In the genomic region with DNA sequence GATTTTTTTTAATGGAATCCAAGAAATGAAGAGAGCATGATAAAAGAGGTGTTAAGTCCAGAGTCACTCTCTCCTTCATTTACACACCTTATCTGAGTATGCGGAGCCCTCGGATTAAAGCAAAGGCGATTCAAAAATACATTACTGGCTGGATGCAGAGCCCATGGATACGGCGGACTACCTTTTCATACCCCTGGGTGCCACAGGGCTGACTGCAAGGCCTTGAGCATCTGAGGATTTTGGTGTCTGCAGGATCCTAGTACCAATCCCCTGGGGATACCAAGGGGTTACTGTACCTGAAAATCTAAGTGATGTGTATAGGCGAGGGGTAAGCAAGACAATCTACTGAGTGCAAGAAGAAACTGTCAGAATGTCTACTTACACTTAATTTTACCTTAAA, we compare ENCODE assay signal across 12 cellular contexts. TPM values are rescaled to one million over a fixed set of nuclear protein-coding genes. Genes with fewer than 3 reads are reported as not detected.
DNase-seq lines count a peak whose midpoint lies in the region; ATAC-seq and TF ChIP-seq lines count a peak whose summit lies in the region.
"Had no signal": no experiment of that assay in that cellular context is flagged by ENCODE, and none has a peak within 500 bp of the region (broad histone marks: within the 10 kb centered on the region; RNA-seq: fewer than 3 reads in every experiment).

No MANE protein-coding gene starts in this region.

- ATAC-seq in WTC11 (no peak), psoas muscle (no peak)

- intact Hi-C loops in CD14-positive monocyte (cut with micrococcal nuclease) = no loop called here
- intact Hi-C loops in psoas muscle (cut with DNase I) = no loop called here

- TF ChIP-seq CTCF in CD14-positive monocyte (IDR thresholded peaks at IDR 0.05) = no peak
- no peak for TF ChIP-seq CTCF in GM06990 (IDR thresholded peaks at IDR 0.05; ENCODE audit: insufficient read depth, low read length, poor library complexity, severe bottlenecking)
- no peak for TF ChIP-seq CTCF in WTC11 (IDR thresholded peaks at IDR 0.05)
- no peak for TF ChIP-seq CTCF in psoas muscle (IDR thresholded peaks at IDR 0.05)

- H3K27ac ChIP-seq in psoas muscle = no peak overlapping the region
- H3K27ac ChIP-seq: left lung had no signal

- H3K27me3 ChIP-seq in GM06990 (replicated peaks; ENCODE audit: control insufficient read depth, insufficient read depth, low read length) (no peaks in the 10 kb centered on the region), psoas muscle (ENCODE audit: insufficient read depth in 3 of 3, low read length in 2 of 3) (no peaks in the 10 kb centered on the region)
- H3K27me3 ChIP-seq: left lung had no signal

- H3K4me3 Mint-ChIP-seq in CD14-positive monocyte (peak overlapping the region; percentile 12 to 28), WTC11 (no peak overlapping the region), immature natural killer cell (peak overlapping the region; percentile 75 to 82 (median 79))

- H3K9me3 ChIP-seq in psoas muscle = no peaks in the 10 kb centered on the region
- H3K9me3 ChIP-seq: left lung had no signal

- H3K27me3 Mint-ChIP-seq in CD14-positive monocyte (ENCODE audit: low read depth in 3 of 3) (peaks cover 0 to 2% (median 0%) of the 10 kb centered on the region in 3 donors), WTC11 (ENCODE audit: low read depth) (no peaks in the 10 kb centered on the region), immature natural killer cell (ENCODE audit: low read depth in 3 of 3) (no peaks in the 10 kb centered on the region)

- peak overlapping the region; percentile 12; the same call in 1 of the 2 replicates for H3K4me3 ChIP-seq in GM06990 (replicated peaks; ENCODE audit: low read depth, low read length)
- H3K4me3 ChIP-seq in psoas muscle = no peak overlapping the region
- H3K4me3 ChIP-seq: left lung had no signal

- H3K36me3 Mint-ChIP-seq in CD14-positive monocyte (peaks cover 0 to 3% of the 10 kb centered on the region in 2 donors), WTC11 (peaks cover 29% of the 10 kb centered on the region), immature natural killer cell (no peaks in the 10 kb centered on the region)

- peaks cover 48% of the 10 kb centered on the region for H3K4me1 Mint-ChIP-seq in CD14-positive monocyte
- H3K4me1 Mint-ChIP-seq in WTC11 = peaks cover 64% of the 10 kb centered on the region
- H3K4me1 Mint-ChIP-seq in immature natural killer cell = peaks cover 90 to 99% of the 10 kb centered on the region in 2 donors

- H3K9me3 Mint-ChIP-seq in CD14-positive monocyte (no peaks in the 10 kb centered on the region), WTC11 (peaks cover 26% of the 10 kb centered on the region), immature natural killer cell (no peaks in the 10 kb centered on the region)

- no peaks in the 10 kb centered on the region for H3K36me3 ChIP-seq in GM06990 (ENCODE audit: control insufficient read depth, insufficient read depth, low read length)
- no peaks in the 10 kb centered on the region for H3K36me3 ChIP-seq in psoas muscle (ENCODE audit: insufficient read depth in 1 of 2, low read depth in 1 of 2)
- H3K36me3 ChIP-seq: left lung had no signal

- H3K4me1 ChIP-seq in psoas muscle = no peaks in the 10 kb centered on the region

- 99% methylated on average over 6 of the region's 6 CpGs for WGBS in psoas muscle, 3 donors

- H3K27ac Mint-ChIP-seq in CD14-positive monocyte (peak overlapping the region in 6 of 7 donors; percentile 54 to 73 (median 68)), WTC11 (0 out of 2 replicates have a peak overlapping the region, but pooled peaks have one; percentile 49), immature natural killer cell (peak overlapping the region; percentile 88 to 95 (median 92))

- CTCF ChIA-PET in WTC11 (lab: Charles Lee) = no interaction called here

- DNase-seq in CD14-positive monocyte (ENCODE audit: low spot score) = no peak
- DNase-seq in GM06990 (ENCODE audit: extremely low read depth, insufficient read length) = no peak
- no peak for DNase-seq in WTC11 (ENCODE audit: low spot score)
- no peak for DNase-seq in immature natural killer cell
- no peak for DNase-seq in psoas muscle
- DNase-seq in NCI-H510A (lab: John Stamatoyannopoulos, UW) = no peak
- DNase-seq in COR-L47 (lab: John Stamatoyannopoulos, UW) = no peak
- no peak for DNase-seq in hypothalamus (lab: John Stamatoyannopoulos, UW)
- DNase-seq: anterior cingulate cortex, foreskin melanocyte, left lung, NCI-H1694 had no signal

- POLR2A ChIA-PET in WTC11 (lab: Charles Lee) = no interaction called here

TF ChIP-seq in WTC11, 78 proteins besides CTCF, POLR2A, EP300 and RAD21:
- TF ChIP-seq ZNF219 (CRISPR knock-in tag; IDR thresholded peaks at IDR 0.05; ENCODE audit: borderline replicate concordance) (no peak), NR1H2 (CRISPR knock-in tag; IDR thresholded peaks at IDR 0.05) (no peak)
- TF ChIP-seq, protein P1, sequence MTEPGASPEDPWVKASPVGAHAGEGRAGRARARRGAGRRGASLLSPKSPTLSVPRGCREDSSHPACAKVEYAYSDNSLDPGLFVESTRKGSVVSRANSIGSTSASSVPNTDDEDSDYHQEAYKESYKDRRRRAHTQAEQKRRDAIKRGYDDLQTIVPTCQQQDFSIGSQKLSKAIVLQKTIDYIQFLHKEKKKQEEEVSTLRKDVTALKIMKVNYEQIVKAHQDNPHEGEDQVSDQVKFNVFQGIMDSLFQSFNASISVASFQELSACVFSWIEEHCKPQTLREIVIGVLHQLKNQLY (CRISPR knock-in tag; IDR thresholded peaks at IDR 0.05) = no peak

RNA-seq across cellular contexts. Expression of gene PIP4K2A, which starts 20.5 kb away (rescaled TPM):
- polyA plus RNA-seq in CD14-positive monocyte = 10 to 100 TPM in 1 of 2 donors, 1 to 10 TPM in 1; 9.7 to 16.6 TPM
- 37.8 to 47.5 TPM (median 44.5 TPM) in 3 replicates for total RNA-seq in WTC11 (2021)
- 100 to 1,000 TPM in 1 of 3 donors, 10 to 100 TPM in 2; 62.9 to 138 (median 80.3) TPM for polyA plus RNA-seq in immature natural killer cell
- 1 to 10 TPM; 5.9 to 9.7 (median 8.0) TPM for total RNA-seq in psoas muscle
- polyA plus RNA-seq in psoas muscle = 1 to 10 TPM; 2.3 to 7.6 (median 4.3) TPM
